8 cellular contexts compared by ENCODE assay signal in genomic region chr16:87764600-87765472, GRCh38. TPM values are rescaled to one million over a fixed set of nuclear protein-coding genes. Genes with fewer than 3 reads are reported as not detected.
DNase-seq lines count a peak whose midpoint lies in the region; ATAC-seq, FAIRE-seq and TF ChIP-seq lines count a peak whose summit lies in the region.

No MANE protein-coding gene starts in this region.

- in situ Hi-C loops in transverse colon (cut with MboI; ENCODE audit: low pct_ligation_motif_present in 1 of 4, low pct_unique_long_range_greater_than_20kb in 1 of 4, low sequenced_read_pairs in 3 of 4): loop anchor here in 1 of 4 donors (25.0 kb wide), 1 partner anchor 353 kb away; no protein-coding TSS in a partner anchor

- no peaks in the 10 kb centered on the region for H3K9me3 ChIP-seq in left lung
- no peaks in the 10 kb centered on the region for H3K9me3 ChIP-seq in transverse colon

- H3K4me3 Mint-ChIP-seq in activated naive CD4-positive, alpha-beta T cell treated with anti-CD3 and anti-CD28 coated beads, Interleukin-2, amount 10 ng/mL, durations not matched to agents 7 days and 5 days: peak overlapping the region; percentile 100

- H3K27ac Mint-ChIP-seq in activated naive CD4-positive, alpha-beta T cell treated with anti-CD3 and anti-CD28 coated beads, Interleukin-2, amount 10 ng/mL, durations not matched to agents 7 days and 5 days: peak overlapping the region; percentile 99

- H3K4me1 Mint-ChIP-seq in activated naive CD4-positive, alpha-beta T cell treated with anti-CD3 and anti-CD28 coated beads, Interleukin-2, amount 10 ng/mL, durations not matched to agents 7 days and 5 days: peaks cover 53% of the 10 kb centered on the region

- CTCF ChIA-PET in activated naive CD4-positive, alpha-beta T cell treated with anti-CD3 and anti-CD28 coated beads, Interleukin-2, amount 10 ng/mL, durations not matched to agents 7 days and 5 days (lab: Charles Lee): no interaction called here

- FAIRE-seq in frontal cortex (lab: Jason Lieb, UNC): no peak

- WGBS in transverse colon (ENCODE audit: low coverage in 1 of 2), 2 donors: 21 to 37% methylated on average over 7 to 14 of the region's 14 CpGs

- TF ChIP-seq EP300 in transverse colon (IDR thresholded peaks at IDR 0.05; ENCODE audit: low read depth): no peak

- DNase-seq in activated naive CD4-positive, alpha-beta T cell treated with anti-CD3 and anti-CD28 coated beads, Interleukin-2, amount 10 ng/mL, durations not matched to agents 7 days and 5 days: peak; percentile 63
- DNase-seq in left lung (no peak), transverse colon (no peak), T1000 (lab: John Stamatoyannopoulos, UW) (no peak), frontal cortex (ENCODE audit: low spot score in 2 of 2) (no peak), medulla oblongata (ENCODE audit: extremely low spot score) (no peak)

- TF ChIP-seq POLR2A in transverse colon (IDR thresholded peaks at IDR 0.05): no peak

- no peak for TF ChIP-seq CTCF in left lung (IDR thresholded peaks at IDR 0.05)
- no peak for TF ChIP-seq CTCF in transverse colon (IDR thresholded peaks at IDR 0.05)

- H3K4me3 ChIP-seq in left lung (peak overlapping the region; percentile 91 to 100), transverse colon (peak overlapping the region; percentile 66 to 97 (median 96))

- H3K27me3 Mint-ChIP-seq in activated naive CD4-positive, alpha-beta T cell treated with anti-CD3 and anti-CD28 coated beads, Interleukin-2, amount 10 ng/mL, durations not matched to agents 7 days and 5 days: peaks cover 4% of the 10 kb centered on the region

- peaks cover 5 to 21% of the 10 kb centered on the region in 2 donors for H3K4me1 ChIP-seq in left lung
- H3K4me1 ChIP-seq in transverse colon: peaks cover 4 to 27% (median 16%) of the 10 kb centered on the region in 4 donors

- H3K27me3 ChIP-seq in left lung (no peaks in the 10 kb centered on the region), transverse colon (no peaks in the 10 kb centered on the region)

- H3K36me3 ChIP-seq in left lung: peaks cover 0 to 35% of the 10 kb centered on the region in 2 donors
- H3K36me3 ChIP-seq in transverse colon: no peaks in the 10 kb centered on the region

- ATAC-seq in GM18502 (IDR thresholded peaks at IDR 0.05; ENCODE audit: poor library complexity, unreplicated experiment) (peak; percentile 15), HG03175 (IDR thresholded peaks at IDR 0.05; ENCODE audit: unreplicated experiment) (peak; percentile 5), left lung (no peak)

- H3K27ac ChIP-seq in left lung: peak overlapping the region in 1 of 2 donors; percentile 92
- peak overlapping the region; percentile 86 to 96 (median 94) for H3K27ac ChIP-seq in transverse colon

- H3K36me3 Mint-ChIP-seq in activated naive CD4-positive, alpha-beta T cell treated with anti-CD3 and anti-CD28 coated beads, Interleukin-2, amount 10 ng/mL, durations not matched to agents 7 days and 5 days: peaks cover 35% of the 10 kb centered on the region

- intact Hi-C loops in left lung (cut with DNase I): no loop called here
- intact Hi-C loops in transverse colon (cut with DNase I; ENCODE audit: low total_unique reads): no loop called here

- H3K9me3 Mint-ChIP-seq in activated naive CD4-positive, alpha-beta T cell treated with anti-CD3 and anti-CD28 coated beads, Interleukin-2, amount 10 ng/mL, durations not matched to agents 7 days and 5 days: no peaks in the 10 kb centered on the region

RNA-seq across cellular contexts. Expression of gene KLHDC4, which starts 0.9 kb away (rescaled TPM):
- total RNA-seq in left lung (10 to 100 TPM; 31.3 to 32.8 TPM), transverse colon (100 to 1,000 TPM in 1 of 4 donors, 10 to 100 TPM in 3; 45.2 to 193 (median 57.4) TPM), frontal cortex (19.2 TPM)
